Comparison of ENCODE assay signal across 17 cellular contexts in genomic region chr6:127328043-127328442, GRCh38.
"Had no signal": no experiment of that assay in that cellular context is flagged by ENCODE, and none has a peak within 500 bp of the region (broad histone marks: within the 10 kb centered on the region; RNA-seq: fewer than 3 reads in every experiment).

No MANE protein-coding gene starts in this region.

- H3K4me1 Mint-ChIP-seq: activated T-helper 17 cell treated with anti-CD3 and anti-CD28 coated beads, Interleukin-2, amount 50 U/mL, for 72 hours had no signal

- ATAC-seq: activated T-helper 17 cell treated with anti-CD3 and anti-CD28 coated beads, Interleukin-2, amount 50 U/mL, for 72 hours; natural killer cell treated with Interleukin-12 subunit alpha and Interleukin-12 subunit beta and Interleukin-15 and Interleukin-18, amount 100 ng/mL, for 72 hours; right lobe of liver; stimulated activated memory B cell treated with anti-CD40 and anti-IgM and Interleukin-4, amounts not matched to agents 10 μg/mL and 1 μg/mL and 100 μg/mL, for 72 hours had no signal

- H3K27me3 Mint-ChIP-seq: activated T-helper 17 cell treated with anti-CD3 and anti-CD28 coated beads, Interleukin-2, amount 50 U/mL, for 72 hours; central memory CD8-positive, alpha-beta T cell; dendritic cell treated with granulocyte-macrophage colony-stimulating factor and Interleukin-4, amounts not matched to agents 40 ng/mL and 50 ng/mL, for 4 days; natural killer cell treated with Interleukin-12 subunit alpha and Interleukin-12 subunit beta and Interleukin-15 and Interleukin-18, amount 100 ng/mL, for 72 hours; stimulated activated memory B cell treated with anti-CD40 and anti-IgM and Interleukin-4, amounts not matched to agents 10 μg/mL and 1 μg/mL and 100 μg/mL, for 72 hours; type B pancreatic cell had no signal

- H3K27ac Mint-ChIP-seq: activated naive CD4-positive, alpha-beta T cell treated with anti-CD3 and anti-CD28 coated beads for 36 hours; activated T-helper 17 cell treated with anti-CD3 and anti-CD28 coated beads, Interleukin-2, amount 50 U/mL, for 72 hours; dendritic cell treated with granulocyte-macrophage colony-stimulating factor and Interleukin-4, amounts not matched to agents 40 ng/mL and 50 ng/mL, for 4 days; immature natural killer cell; natural killer cell treated with Interleukin-12 subunit alpha and Interleukin-12 subunit beta and Interleukin-15 and Interleukin-18, amount 100 ng/mL, for 72 hours; stimulated activated memory B cell treated with anti-CD40 and anti-IgM and Interleukin-4, amounts not matched to agents 10 μg/mL and 1 μg/mL and 100 μg/mL, for 72 hours; type B pancreatic cell had no signal

- H3K27me3 ChIP-seq: right lobe of liver, spleen had no signal

- H3K9me3 ChIP-seq: prostate gland, right lobe of liver, spleen had no signal

- H3K36me3 ChIP-seq: prostate gland had no signal

- H3K27ac ChIP-seq: prostate gland, right lobe of liver, spleen had no signal

- H3K9me3 Mint-ChIP-seq: activated naive CD4-positive, alpha-beta T cell treated with anti-CD3 and anti-CD28 coated beads for 36 hours; activated T-helper 17 cell treated with anti-CD3 and anti-CD28 coated beads, Interleukin-2, amount 50 U/mL, for 72 hours; central memory CD8-positive, alpha-beta T cell; dendritic cell treated with granulocyte-macrophage colony-stimulating factor and Interleukin-4, amounts not matched to agents 40 ng/mL and 50 ng/mL, for 4 days; immature natural killer cell; natural killer cell treated with Interleukin-12 subunit alpha and Interleukin-12 subunit beta and Interleukin-15 and Interleukin-18, amount 100 ng/mL, for 72 hours; stimulated activated memory B cell treated with anti-CD40 and anti-IgM and Interleukin-4, amounts not matched to agents 10 μg/mL and 1 μg/mL and 100 μg/mL, for 72 hours; type B pancreatic cell had no signal

- H3K4me3 ChIP-seq: prostate gland, right lobe of liver, spleen had no signal

- DNase-seq: activated CD4-positive, alpha-beta T cell treated with anti-CD3 and anti-CD28 coated beads for 4 hours; activated naive CD4-positive, alpha-beta T cell treated with anti-CD3 and anti-CD28 coated beads for 36 hours; erythroblast; glutamatergic neuron; immature natural killer cell; nucleus accumbens; right lobe of liver; spleen; stimulated activated CD4-positive, alpha-beta T cell treated with anti-CD3 and anti-CD28 coated beads, Interleukin-1b, Interleukin-23, amount 100 ng/mL, for 48 hours; T1000 had no signal

- H3K4me3 Mint-ChIP-seq: activated naive CD4-positive, alpha-beta T cell treated with anti-CD3 and anti-CD28 coated beads for 36 hours; activated T-helper 17 cell treated with anti-CD3 and anti-CD28 coated beads, Interleukin-2, amount 50 U/mL, for 72 hours; central memory CD8-positive, alpha-beta T cell; dendritic cell treated with granulocyte-macrophage colony-stimulating factor and Interleukin-4, amounts not matched to agents 40 ng/mL and 50 ng/mL, for 4 days; immature natural killer cell; natural killer cell treated with Interleukin-12 subunit alpha and Interleukin-12 subunit beta and Interleukin-15 and Interleukin-18, amount 100 ng/mL, for 72 hours; stimulated activated memory B cell treated with anti-CD40 and anti-IgM and Interleukin-4, amounts not matched to agents 10 μg/mL and 1 μg/mL and 100 μg/mL, for 72 hours; type B pancreatic cell had no signal

- H3K4me1 ChIP-seq: prostate gland, right lobe of liver had no signal
